19 cellular contexts compared by ENCODE assay signal in genomic region chr2:84799772-84800171, GRCh38.
DNase-seq lines count a peak whose midpoint lies in the region; ATAC-seq and TF ChIP-seq lines count a peak whose summit lies in the region.
"Had no signal": no experiment of that assay in that cellular context is flagged by ENCODE, and none has a peak within 500 bp of the region (broad histone marks: within the 10 kb centered on the region; RNA-seq: fewer than 3 reads in every experiment).

No MANE protein-coding gene starts in this region.

- POLR2A ChIA-PET in WTC11 (lab: Charles Lee), result no interaction called here

- CTCF ChIA-PET in WTC11 (lab: Charles Lee), result interaction anchor here (0.8 to 1.4 kb wide), 2 partner anchors 59 to 83 kb away, joined by 3 to 4 read pairs; no protein-coding TSS in a partner anchor

- peak overlapping the region; percentile 2 to 60 (median 5) for H3K27ac Mint-ChIP-seq in CD4-positive, CD25-positive, alpha-beta regulatory T cell
- 0 out of 2 replicates have a peak overlapping the region, but pooled peaks have one; percentile 2 for H3K27ac Mint-ChIP-seq in WTC11

- peaks cover 5% of the 10 kb centered on the region for H3K27me3 Mint-ChIP-seq in CD4-positive, CD25-positive, alpha-beta regulatory T cell
- peaks cover 5% of the 10 kb centered on the region; the same call in 1 of the 2 replicates for H3K27me3 Mint-ChIP-seq in WTC11 (ENCODE audit: low read depth)

- peaks cover 0 to 12% (median 1%) of the 10 kb centered on the region in 7 donors for H3K9me3 Mint-ChIP-seq in CD4-positive, CD25-positive, alpha-beta regulatory T cell
- peaks cover 20% of the 10 kb centered on the region for H3K9me3 Mint-ChIP-seq in WTC11

- H3K4me3 ChIP-seq in CD4-positive, CD25-positive, alpha-beta regulatory T cell (ENCODE audit: low read depth, low read length), result peak overlapping the region; percentile 0
- no peak overlapping the region for H3K4me3 ChIP-seq in sigmoid colon
- H3K4me3 ChIP-seq: tibial nerve had no signal

- no peak for DNase-seq in CD4-positive, CD25-positive, alpha-beta regulatory T cell
- no peak for DNase-seq in WTC11 (ENCODE audit: low spot score)
- no peak for DNase-seq in sigmoid colon
- no peak for DNase-seq in LoVo (ENCODE audit: low spot score)
- no peak for DNase-seq in NCI-H524 treated with DMSO at 0.1 percent for 48 hours (lab: John Stamatoyannopoulos, UW)
- DNase-seq: activated CD4-positive, CD25-positive, alpha-beta regulatory T cell; amygdala; Calu3; IMR-90; kidney; mesendoderm; NCI-H748 treated with DMSO at 0.1 percent for 48 hours; occipital lobe; stimulated activated CD4-positive, alpha-beta T cell treated with anti-CD3 and anti-CD28 coated beads, Interleukin-4, amount 100 ng/mL, for 4 hours; SW 1271 had no signal

- intact Hi-C loops in sigmoid colon (cut with DNase I), result no loop called here

- peak overlapping the region in 2 of 4 donors; percentile 1 to 41 for H3K4me3 Mint-ChIP-seq in CD4-positive, CD25-positive, alpha-beta regulatory T cell
- H3K4me3 Mint-ChIP-seq in WTC11, result no peak overlapping the region; the same call in 1 of the 2 replicates

- H3K27me3 ChIP-seq in CD4-positive, CD25-positive, alpha-beta regulatory T cell (ENCODE audit: control insufficient read depth, insufficient read depth, low read length), result no peaks in the 10 kb centered on the region
- H3K27me3 ChIP-seq in sigmoid colon, result no peaks in the 10 kb centered on the region
- H3K27me3 ChIP-seq: tibial nerve had no signal

- no peak overlapping the region for H3K27ac ChIP-seq in CD4-positive, CD25-positive, alpha-beta regulatory T cell (ENCODE audit: insufficient read depth, low read length, poor library complexity, severe bottlenecking)
- H3K27ac ChIP-seq in sigmoid colon, result no peak overlapping the region
- H3K27ac ChIP-seq: tibial nerve had no signal

- no peak for TF ChIP-seq CTCF in WTC11 (IDR thresholded peaks at IDR 0.05)
- TF ChIP-seq CTCF in sigmoid colon (IDR thresholded peaks at IDR 0.05), result no peak

- peaks cover 0 to 2% of the 10 kb centered on the region in 2 experiments for H3K9me3 ChIP-seq in CD4-positive, CD25-positive, alpha-beta regulatory T cell (ENCODE audit: control insufficient read depth in 2 of 2, low read length in 2 of 2)
- H3K9me3 ChIP-seq in sigmoid colon, result no peaks in the 10 kb centered on the region

- WGBS in sigmoid colon, 2 donors, result 94 to 96% methylated on average over 1 of the region's 1 CpG

- H3K36me3 ChIP-seq in CD4-positive, CD25-positive, alpha-beta regulatory T cell (ENCODE audit: control insufficient read depth, insufficient read depth, low read length), result no peaks in the 10 kb centered on the region
- H3K36me3 ChIP-seq in sigmoid colon, result no peaks in the 10 kb centered on the region
- H3K36me3 ChIP-seq: tibial nerve had no signal

- ATAC-seq in CD4-positive, CD25-positive, alpha-beta regulatory T cell (ENCODE audit: low read depth in 2 of 2), result no peak
- ATAC-seq in GM18868 (IDR thresholded peaks at IDR 0.05; ENCODE audit: unreplicated experiment) (peak; percentile 21), HG02870 (IDR thresholded peaks at IDR 0.05; ENCODE audit: unreplicated experiment) (peak; percentile 23), WTC11 (peak; percentile 41; the same call in 1 of the 2 replicates), GM21619 (IDR thresholded peaks at IDR 0.05; ENCODE audit: unreplicated experiment) (no peak)

- H3K4me1 Mint-ChIP-seq in CD4-positive, CD25-positive, alpha-beta regulatory T cell, result peaks cover 15 to 22% (median 19%) of the 10 kb centered on the region in 4 donors
- H3K4me1 Mint-ChIP-seq in WTC11, result peaks cover 21% of the 10 kb centered on the region

- no peak for TF ChIP-seq EP300 in sigmoid colon (IDR thresholded peaks at IDR 0.05)

- peaks cover 9% of the 10 kb centered on the region for H3K4me1 ChIP-seq in CD4-positive, CD25-positive, alpha-beta regulatory T cell (ENCODE audit: control insufficient read depth, insufficient read depth, low read length, poor library complexity, severe bottlenecking)
- H3K4me1 ChIP-seq in sigmoid colon, result no peaks in the 10 kb centered on the region
- H3K4me1 ChIP-seq: tibial nerve had no signal

- no peak for TF ChIP-seq POLR2A in sigmoid colon (IDR thresholded peaks at IDR 0.05)

- peaks cover 4% of the 10 kb centered on the region for H3K36me3 Mint-ChIP-seq in CD4-positive, CD25-positive, alpha-beta regulatory T cell
- peaks cover 13% of the 10 kb centered on the region for H3K36me3 Mint-ChIP-seq in WTC11

TF ChIP-seq in WTC11, 78 proteins besides CTCF, POLR2A, EP300 and RAD21 (continues in another document):
- no peak for TF ChIP-seq NR2C2 (CRISPR knock-in tag; IDR thresholded peaks at IDR 0.05)
- TF ChIP-seq NR3C1 (CRISPR knock-in tag; conservative IDR thresholded peaks at IDR 0.05; ENCODE audit: low read depth), result no peak
- TF ChIP-seq OVOL2 (CRISPR knock-in tag; IDR thresholded peaks at IDR 0.05; ENCODE audit: borderline replicate concordance), result no peak
- no peak for TF ChIP-seq ZBTB21 (CRISPR knock-in tag; IDR thresholded peaks at IDR 0.05; ENCODE audit: borderline replicate concordance)
- no peak for TF ChIP-seq USF2 (CRISPR knock-in tag; IDR thresholded peaks at IDR 0.05)
- no peak for TF ChIP-seq STAT6 (CRISPR knock-in tag; conservative IDR thresholded peaks at IDR 0.05; ENCODE audit: low read depth)
- TF ChIP-seq GABPB1 (CRISPR knock-in tag; IDR thresholded peaks at IDR 0.05), result no peak
- TF ChIP-seq ZNF263 (CRISPR knock-in tag; IDR thresholded peaks at IDR 0.05; ENCODE audit: low read depth), result no peak
- TF ChIP-seq E2F5 (CRISPR knock-in tag; IDR thresholded peaks at IDR 0.05), result no peak
- no peak for TF ChIP-seq PRRX2 (CRISPR knock-in tag; IDR thresholded peaks at IDR 0.05)
- no peak for TF ChIP-seq ESRRA (CRISPR knock-in tag; IDR thresholded peaks at IDR 0.05; ENCODE audit: borderline replicate concordance)
- no peak for TF ChIP-seq CREM (CRISPR knock-in tag; IDR thresholded peaks at IDR 0.05)
- no peak for TF ChIP-seq ZSCAN18 (CRISPR knock-in tag; IDR thresholded peaks at IDR 0.05)
- TF ChIP-seq FOXJ3 (CRISPR knock-in tag; IDR thresholded peaks at IDR 0.05; ENCODE audit: borderline replicate concordance), result no peak
- no peak for TF ChIP-seq ATF6 (CRISPR knock-in tag; IDR thresholded peaks at IDR 0.05)

Comparison
In these comparisons a context has a peak if more than half of its experiments do, and no peak if none do; other contexts are left out.
1. ATAC-seq: peak in GM18868 (single experiment), HG02870 (single experiment) and WTC11 (single experiment); none in CD4-positive, CD25-positive, alpha-beta regulatory T cell (0 of 2) and GM21619 (single experiment).